Comparison of ENCODE assay signal across 15 cellular contexts in genomic region chr15:101175396-101175795, GRCh38.
DNase-seq lines count a peak whose midpoint lies in the region; ATAC-seq and TF ChIP-seq lines count a peak whose summit lies in the region.
"Had no signal": no experiment of that assay in that cellular context is flagged by ENCODE, and none has a peak within 500 bp of the region (broad histone marks: within the 10 kb centered on the region; RNA-seq: fewer than 3 reads in every experiment).

No MANE protein-coding gene starts in this region.

- POLR2A ChIA-PET in WTC11 (lab: Charles Lee) = no interaction called here

- peaks cover 48% of the 10 kb centered on the region for H3K36me3 Mint-ChIP-seq in WTC11

- H3K4me1 Mint-ChIP-seq in WTC11 = peaks cover 49% of the 10 kb centered on the region

- TF ChIP-seq CTCF in WTC11 (IDR thresholded peaks at IDR 0.05) = no peak

- peak; percentile 44 to 60 for DNase-seq in AML-193 (lab: John Stamatoyannopoulos, UW)
- peak; percentile 83 for DNase-seq in KBM-7
- no peak for DNase-seq in WTC11 (ENCODE audit: low spot score)
- DNase-seq in mesenteric fat pad (ENCODE audit: low spot score) = peak; percentile 73
- DNase-seq in T-helper 9 cell = no peak
- no peak for DNase-seq in stimulated activated CD4-positive, alpha-beta T cell treated with anti-CD3 and anti-CD28 coated beads, Interleukin-4, amount 100 ng/mL, for 24 hours
- DNase-seq: activated CD4-positive, alpha-beta T cell treated with anti-CD3 and anti-CD28 coated beads, Interleukin-2, amount 50 U/mL, for 4 hours; activated gamma-delta T cell treated with Interleukin-2 at 50 U/mL for 16 hours; BE2C; H7; stimulated activated CD4-positive, alpha-beta T cell treated with anti-CD3 and anti-CD28 coated beads, Interleukin-2, amount 100 ng/mL, for 48 hours; stimulated activated naive CD8-positive, alpha-beta T cell treated with anti-CD3 and anti-CD28 coated beads, Interleukin-15, Interleukin-2, amounts not matched to agents 100 U/mL and 50 U/mL, for 24 hours; SW 1271 had no signal

- H3K9me3 Mint-ChIP-seq in WTC11 = no peaks in the 10 kb centered on the region

- in situ Hi-C loops in KBM-7 (cut with MboI; ENCODE audit: low pct_unique_long_range_greater_than_20kb, low sequenced_read_pairs) = no loop called here

- ATAC-seq in WTC11 (no peak), GM19023 (IDR thresholded peaks at IDR 0.05; ENCODE audit: unreplicated experiment) (no peak), HG02610 (IDR thresholded peaks at IDR 0.05; ENCODE audit: unreplicated experiment) (no peak)
- ATAC-seq: stimulated activated naive CD8-positive, alpha-beta T cell treated with anti-CD3 and anti-CD28 coated beads, Interleukin-15, Interleukin-2, amounts not matched to agents 100 U/mL and 50 U/mL, for 24 hours had no signal

- CTCF ChIA-PET in WTC11 (lab: Charles Lee) = no interaction called here

- no peaks in the 10 kb centered on the region for H3K27me3 Mint-ChIP-seq in WTC11 (ENCODE audit: low read depth)

- H3K4me3 Mint-ChIP-seq in WTC11 = no peak overlapping the region

- peak overlapping the region; percentile 35; the same call in 1 of the 2 replicates for H3K27ac Mint-ChIP-seq in WTC11

TF ChIP-seq in WTC11, 78 proteins besides CTCF, POLR2A, EP300 and RAD21 (continues in another document):
- TF ChIP-seq FOXP1 (CRISPR knock-in tag; IDR thresholded peaks at IDR 0.05; ENCODE audit: borderline replicate concordance) = no peak
- TF ChIP-seq FOXJ3 (CRISPR knock-in tag; IDR thresholded peaks at IDR 0.05; ENCODE audit: borderline replicate concordance) = no peak
- TF ChIP-seq, protein P1, sequence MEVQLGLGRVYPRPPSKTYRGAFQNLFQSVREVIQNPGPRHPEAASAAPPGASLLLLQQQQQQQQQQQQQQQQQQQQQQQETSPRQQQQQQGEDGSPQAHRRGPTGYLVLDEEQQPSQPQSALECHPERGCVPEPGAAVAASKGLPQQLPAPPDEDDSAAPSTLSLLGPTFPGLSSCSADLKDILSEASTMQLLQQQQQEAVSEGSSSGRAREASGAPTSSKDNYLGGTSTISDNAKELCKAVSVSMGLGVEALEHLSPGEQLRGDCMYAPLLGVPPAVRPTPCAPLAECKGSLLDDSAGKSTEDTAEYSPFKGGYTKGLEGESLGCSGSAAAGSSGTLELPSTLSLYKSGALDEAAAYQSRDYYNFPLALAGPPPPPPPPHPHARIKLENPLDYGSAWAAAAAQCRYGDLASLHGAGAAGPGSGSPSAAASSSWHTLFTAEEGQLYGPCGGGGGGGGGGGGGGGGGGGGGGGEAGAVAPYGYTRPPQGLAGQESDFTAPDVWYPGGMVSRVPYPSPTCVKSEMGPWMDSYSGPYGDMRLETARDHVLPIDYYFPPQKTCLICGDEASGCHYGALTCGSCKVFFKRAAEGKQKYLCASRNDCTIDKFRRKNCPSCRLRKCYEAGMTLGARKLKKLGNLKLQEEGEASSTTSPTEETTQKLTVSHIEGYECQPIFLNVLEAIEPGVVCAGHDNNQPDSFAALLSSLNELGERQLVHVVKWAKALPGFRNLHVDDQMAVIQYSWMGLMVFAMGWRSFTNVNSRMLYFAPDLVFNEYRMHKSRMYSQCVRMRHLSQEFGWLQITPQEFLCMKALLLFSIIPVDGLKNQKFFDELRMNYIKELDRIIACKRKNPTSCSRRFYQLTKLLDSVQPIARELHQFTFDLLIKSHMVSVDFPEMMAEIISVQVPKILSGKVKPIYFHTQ (CRISPR knock-in tag; IDR thresholded peaks at IDR 0.05) = no peak
- TF ChIP-seq PRRX2 (CRISPR knock-in tag; IDR thresholded peaks at IDR 0.05) = no peak
- no peak for TF ChIP-seq ZNF416 (CRISPR knock-in tag; IDR thresholded peaks at IDR 0.05)
- TF ChIP-seq NFATC4 (CRISPR knock-in tag; IDR thresholded peaks at IDR 0.05) = no peak
- TF ChIP-seq AFF4 (CRISPR knock-in tag; IDR thresholded peaks at IDR 0.05; ENCODE audit: borderline replicate concordance) = no peak
- no peak for TF ChIP-seq GRHL2 (CRISPR knock-in tag; IDR thresholded peaks at IDR 0.05; ENCODE audit: insufficient replicate concordance, severe bottlenecking)
- TF ChIP-seq ZNF281 (CRISPR knock-in tag; IDR thresholded peaks at IDR 0.05) = no peak
- no peak for TF ChIP-seq SMAD4 (CRISPR knock-in tag; IDR thresholded peaks at IDR 0.05)
- TF ChIP-seq ZNF512 (CRISPR knock-in tag; IDR thresholded peaks at IDR 0.05; ENCODE audit: borderline replicate concordance) = no peak
- no peak for TF ChIP-seq CBFB (CRISPR knock-in tag; IDR thresholded peaks at IDR 0.05; ENCODE audit: low read depth)
- TF ChIP-seq, protein P2, sequence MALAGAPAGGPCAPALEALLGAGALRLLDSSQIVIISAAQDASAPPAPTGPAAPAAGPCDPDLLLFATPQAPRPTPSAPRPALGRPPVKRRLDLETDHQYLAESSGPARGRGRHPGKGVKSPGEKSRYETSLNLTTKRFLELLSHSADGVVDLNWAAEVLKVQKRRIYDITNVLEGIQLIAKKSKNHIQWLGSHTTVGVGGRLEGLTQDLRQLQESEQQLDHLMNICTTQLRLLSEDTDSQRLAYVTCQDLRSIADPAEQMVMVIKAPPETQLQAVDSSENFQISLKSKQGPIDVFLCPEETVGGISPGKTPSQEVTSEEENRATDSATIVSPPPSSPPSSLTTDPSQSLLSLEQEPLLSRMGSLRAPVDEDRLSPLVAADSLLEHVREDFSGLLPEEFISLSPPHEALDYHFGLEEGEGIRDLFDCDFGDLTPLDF (CRISPR knock-in tag; IDR thresholded peaks at IDR 0.05) = no peak
- no peak for TF ChIP-seq JUN (CRISPR knock-in tag; IDR thresholded peaks at IDR 0.05)
- TF ChIP-seq OVOL2 (CRISPR knock-in tag; IDR thresholded peaks at IDR 0.05; ENCODE audit: borderline replicate concordance) = no peak
- TF ChIP-seq E2F5 (CRISPR knock-in tag; IDR thresholded peaks at IDR 0.05) = no peak

Comparison
In these comparisons a context has a peak if more than half of its experiments do, and no peak if none do; other contexts are left out.
1. DNase-seq: peak in AML-193 (2 of 2), KBM-7 (single experiment) and mesenteric fat pad (single experiment); none in WTC11 (single experiment), T-helper 9 cell (single experiment) and stimulated activated CD4-positive, alpha-beta T cell treated with anti-CD3 and anti-CD28 coated beads, Interleukin-4, amount 100 ng/mL, for 24 hours (single experiment).